ENCODE assay signal across 1 cellular context in genomic region chr11:77515483-77515882, GRCh38.
TF ChIP-seq lines count a peak whose summit lies in the region.

No MANE protein-coding gene starts in this region.

TF ChIP-seq in A549, 52 proteins besides CTCF, POLR2A, EP300 and RAD21 (continued from another document):
- TF ChIP-seq REST (IDR thresholded peaks at IDR 0.05): no peak
- TF ChIP-seq EHMT2 (IDR thresholded peaks at IDR 0.05; ENCODE audit: low read depth): no peak
